20 cellular contexts compared by ENCODE assay signal in genomic region chr4:91304292-91304691, GRCh38.
DNase-seq lines count a peak whose midpoint lies in the region; ATAC-seq, FAIRE-seq and TF ChIP-seq lines count a peak whose summit lies in the region.
"Had no signal": no experiment of that assay in that cellular context is flagged by ENCODE, and none has a peak within 500 bp of the region (broad histone marks: within the 10 kb centered on the region; RNA-seq: fewer than 3 reads in every experiment).

No MANE protein-coding gene starts in this region.

- no peak for TF ChIP-seq EP300 in SK-N-SH (IDR thresholded peaks at IDR 0.05; ENCODE audit: borderline replicate concordance in 1 of 2, low read depth in 1 of 2, low read length in 1 of 2)

- H2AFZ ChIP-seq in SK-N-SH (ENCODE audit: low read depth): 0 out of 2 replicates have a peak overlapping the region, but pooled peaks have one; percentile 71
- H2AFZ ChIP-seq in GM23338: no peak overlapping the region

- H3K4me3 ChIP-seq in SK-N-SH (ENCODE audit: low read depth in 2 of 2, low read length in 1 of 2): no peak overlapping the region
- H3K4me3 ChIP-seq in GM23338: no peak overlapping the region
- H3K4me3 ChIP-seq: BLaER1 treated with 17β-estradiol and CSF1 and Interleukin-3, amounts not matched to agents 10 nM and 100 nM had no signal

- H3K9ac ChIP-seq in SK-N-SH: no peak overlapping the region
- H3K9ac ChIP-seq: BLaER1 treated with 17β-estradiol and CSF1 and Interleukin-3, amounts not matched to agents 10 nM and 100 nM had no signal

- WGBS in SK-N-SH (ENCODE audit: low lambda C conversion rate): 48% methylated on average over 3 of the region's 3 CpGs

- POLR2A ChIA-PET in SK-N-SH (lab: Yijun Ruan, JAX): no interaction called here

- H3K27me3 Mint-ChIP-seq in GM23338 (ENCODE audit: insufficient read depth, low read depth, poor library complexity): no peaks in the 10 kb centered on the region
- H3K27me3 Mint-ChIP-seq: B cell; CD4-positive, alpha-beta T cell had no signal

- TF ChIP-seq CTCF in SK-N-SH (IDR thresholded peaks at IDR 0.05) (no peak), GM23338 (conservative IDR thresholded peaks at IDR 0.05; ENCODE audit: low read depth in 2 of 2) (no peak)

- TF ChIP-seq RAD21 in SK-N-SH (IDR thresholded peaks at IDR 0.05; ENCODE audit: low read length): no peak

- no peaks in the 10 kb centered on the region for H3K36me3 ChIP-seq in SK-N-SH (replicated peaks in 1 of 2; ENCODE audit: control insufficient read depth in 1 of 2, insufficient read depth in 2 of 2, low read length in 1 of 2)
- no peaks in the 10 kb centered on the region for H3K36me3 ChIP-seq in GM23338 (ENCODE audit: insufficient read depth)
- H3K36me3 ChIP-seq: BLaER1 treated with 17β-estradiol and CSF1 and Interleukin-3, amounts not matched to agents 10 nM and 100 nM had no signal

- H3K4me1 ChIP-seq in SK-N-SH (ENCODE audit: control insufficient read depth in 1 of 2, insufficient read depth in 2 of 2, low read depth in 1 of 2, low read length in 1 of 2): no peaks in the 10 kb centered on the region
- no peaks in the 10 kb centered on the region for H3K4me1 ChIP-seq in GM23338 (ENCODE audit: insufficient read depth)
- H3K4me1 ChIP-seq: BLaER1 treated with 17β-estradiol and CSF1 and Interleukin-3, amounts not matched to agents 10 nM and 100 nM; Caco-2 had no signal

- no peaks in the 10 kb centered on the region for H3K9me3 Mint-ChIP-seq in GM23338

- H3K4me2 ChIP-seq in SK-N-SH (no peak overlapping the region), GM23338 (no peak overlapping the region)
- H3K4me2 ChIP-seq: BLaER1 treated with 17β-estradiol and CSF1 and Interleukin-3, amounts not matched to agents 10 nM and 100 nM had no signal

- DNase-seq in SK-N-SH (no peak), GM23338 (ENCODE audit: low spot score) (no peak), GM12891 (ENCODE audit: insufficient read length, low spot score) (no peak)
- DNase-seq: AML-193; Caco-2; Calu3; CD4-positive, alpha-beta T cell; CD8-positive, alpha-beta T cell; DMS79 treated with DMSO at 0.1 percent for 48 hours; GF-D8 had no signal

- CTCF ChIA-PET in SK-N-SH (lab: Yijun Ruan, JAX): no interaction called here

- H3K4me3 Mint-ChIP-seq in GM23338: no peak overlapping the region
- H3K4me3 Mint-ChIP-seq: B cell; CD4-positive, alpha-beta T cell; CD8-positive, alpha-beta T cell had no signal

- H3K27ac ChIP-seq in SK-N-SH (ENCODE audit: low read depth in 2 of 2, low read length in 1 of 2) (no peak overlapping the region), GM23338 (ENCODE audit: low read depth) (no peak overlapping the region)
- H3K27ac ChIP-seq: 22Rv1; BLaER1 treated with 17β-estradiol and CSF1 and Interleukin-3, amounts not matched to agents 10 nM and 100 nM; C4-2B had no signal

- no peaks in the 10 kb centered on the region for H3F3A ChIP-seq in SK-N-SH (replicated peaks; ENCODE audit: insufficient read depth)
- no peaks in the 10 kb centered on the region for H3F3A ChIP-seq in GM23338 (replicated peaks; ENCODE audit: low read depth)

- 0 out of 2 replicates have a peak, but pooled peaks cover 3% of the 10 kb centered on the region for H3K9me2 ChIP-seq in SK-N-SH
- no peaks in the 10 kb centered on the region for H3K9me2 ChIP-seq in GM23338 (ENCODE audit: insufficient read depth)

- no peaks in the 10 kb centered on the region for H3K36me3 Mint-ChIP-seq in GM23338 (ENCODE audit: low read depth)
- H3K36me3 Mint-ChIP-seq: CD8-positive, alpha-beta T cell had no signal

- no peaks in the 10 kb centered on the region for H4K20me1 ChIP-seq in SK-N-SH (ENCODE audit: insufficient read depth)
- no peaks in the 10 kb centered on the region for H4K20me1 ChIP-seq in GM23338 (replicated peaks; ENCODE audit: insufficient read depth)
- H4K20me1 ChIP-seq: BLaER1 treated with 17β-estradiol and CSF1 and Interleukin-3, amounts not matched to agents 10 nM and 100 nM had no signal

- H3K27me3 ChIP-seq in SK-N-SH (ENCODE audit: insufficient read depth): no peaks in the 10 kb centered on the region
- H3K27me3 ChIP-seq in GM23338 (ENCODE audit: insufficient read depth): no peaks in the 10 kb centered on the region
- H3K27me3 ChIP-seq: BLaER1 treated with 17β-estradiol and CSF1 and Interleukin-3, amounts not matched to agents 10 nM and 100 nM had no signal

- no peaks in the 10 kb centered on the region for H3K9me3 ChIP-seq in SK-N-SH
- H3K9me3 ChIP-seq: BLaER1 treated with 17β-estradiol and CSF1 and Interleukin-3, amounts not matched to agents 10 nM and 100 nM; Caco-2 had no signal

- peak overlapping the region; percentile 75; the same call in 1 of the 2 replicates for H3K27ac Mint-ChIP-seq in GM23338
- H3K27ac Mint-ChIP-seq: B cell; CD4-positive, alpha-beta T cell; CD8-positive, alpha-beta T cell had no signal

- TF ChIP-seq POLR2A in GM12891 (IDR thresholded peaks at IDR 0.05; ENCODE audit: low read depth, low read length): no peak

- H3K79me2 ChIP-seq in SK-N-SH (ENCODE audit: insufficient read depth): no peaks in the 10 kb centered on the region
- no peaks in the 10 kb centered on the region for H3K79me2 ChIP-seq in GM23338 (replicated peaks; ENCODE audit: insufficient read depth)

- 0 out of 3 replicates have a peak, but pooled peaks cover 2% of the 10 kb centered on the region for H3K4me1 Mint-ChIP-seq in GM23338
- H3K4me1 Mint-ChIP-seq: B cell had no signal

- ATAC-seq in SK-N-SH treated with all-trans-retinoic acid at 6 μM for 48 hours (no peak), GM23338 (no peak)
- ATAC-seq: CD8-positive, alpha-beta T cell had no signal

- FAIRE-seq in A204.1 (lab: Jason Lieb, UNC) (peak; percentile 30), GM12891 (lab: Jason Lieb, UNC) (no peak)
- FAIRE-seq: D721Med, G401.6, GM12892, GM18507 had no signal

TF ChIP-seq in SK-N-SH, 30 proteins besides CTCF, POLR2A, EP300 and RAD21 (continues in another document):
- TF ChIP-seq RCOR1 (IDR thresholded peaks at IDR 0.05; ENCODE audit: low read length): no peak
- no peak for TF ChIP-seq TAF1 (IDR thresholded peaks at IDR 0.05; ENCODE audit: borderline replicate concordance, low read depth, low read length)
- no peak for TF ChIP-seq MAX (IDR thresholded peaks at IDR 0.05; ENCODE audit: low read depth)
- TF ChIP-seq MEF2A (IDR thresholded peaks at IDR 0.05; ENCODE audit: borderline replicate concordance, low read depth): no peak

TF ChIP-seq in SK-N-SH treated with all-trans-retinoic acid at 6 μM for 48 hours, 23 proteins besides CTCF, POLR2A, EP300 and RAD21 (continues in another document):
- TF ChIP-seq BACH2 (CRISPR knock-in tag; IDR thresholded peaks at IDR 0.05; ENCODE audit: borderline replicate concordance) (no peak), ZNF8 (CRISPR knock-in tag; IDR thresholded peaks at IDR 0.05) (no peak), OSR1 (CRISPR knock-in tag; IDR thresholded peaks at IDR 0.05) (no peak), TOX (CRISPR knock-in tag; IDR thresholded peaks at IDR 0.05; ENCODE audit: borderline replicate concordance) (no peak), ISL1 (CRISPR knock-in tag; IDR thresholded peaks at IDR 0.05) (no peak)

TF ChIP-seq in GM23338, 12 proteins besides CTCF, POLR2A, EP300 and RAD21 (continues in another document):
- no peak for TF ChIP-seq ZNF114 (CRISPR knock-in tag; IDR thresholded peaks at IDR 0.05)
- no peak for TF ChIP-seq NANOG (IDR thresholded peaks at IDR 0.05; ENCODE audit: borderline replicate concordance)
- no peak for TF ChIP-seq POLR2AphosphoS5 (IDR thresholded peaks at IDR 0.05; ENCODE audit: low read depth)
- TF ChIP-seq EZH2 (IDR thresholded peaks at IDR 0.05; ENCODE audit: low read depth, unreplicated experiment): no peak
- TF ChIP-seq JUNB (IDR thresholded peaks at IDR 0.05; ENCODE audit: unreplicated experiment): no peak
- TF ChIP-seq ETS1 (IDR thresholded peaks at IDR 0.05): no peak

TF ChIP-seq in GM12891, 5 proteins besides CTCF, POLR2A, EP300 and RAD21:
- TF ChIP-seq PAX5 (IDR thresholded peaks at IDR 0.05; ENCODE audit: insufficient read depth, low read length, severe bottlenecking) (no peak), POU2F2 (IDR thresholded peaks at IDR 0.05; ENCODE audit: low read depth, low read length) (no peak), POLR2AphosphoS5 (IDR thresholded peaks at IDR 0.05; ENCODE audit: low read depth, low read length) (no peak), TAF1 (IDR thresholded peaks at IDR 0.05; ENCODE audit: low read depth, low read length) (no peak), SPI1 (IDR thresholded peaks at IDR 0.05; ENCODE audit: low read depth, low read length) (no peak)
